ENCODE assay signal across 8 cellular contexts in genomic region chr2:189756311-189756710, GRCh38.
"Had no signal": no experiment of that assay in that cellular context is flagged by ENCODE, and none has a peak within 500 bp of the region (broad histone marks: within the 10 kb centered on the region; RNA-seq: fewer than 3 reads in every experiment).

No MANE protein-coding gene starts in this region.

- H3K4me3 Mint-ChIP-seq: GM23338, H9 had no signal

- H3K27ac ChIP-seq: KMS-11 had no signal

- H3K9ac ChIP-seq: KMS-11 had no signal

- H3K4me2 ChIP-seq: GM23338, KMS-11 had no signal

- H3K4me1 Mint-ChIP-seq: GM23338, H9 had no signal

- H3K9me3 Mint-ChIP-seq: GM23338, H9 had no signal

- FAIRE-seq: H1, H54, HTR-8/SVneo had no signal

- ATAC-seq: GM23338 had no signal

- H3K27ac Mint-ChIP-seq: GM23338, H9 had no signal

- DNase-seq: H9, HCEC 1CT, KBM-7 had no signal

- H3K4me3 ChIP-seq: GM23338 had no signal

- H2AFZ ChIP-seq: GM23338 had no signal
